Comparison of ENCODE assay signal across 15 cellular contexts in the genomic region with DNA sequence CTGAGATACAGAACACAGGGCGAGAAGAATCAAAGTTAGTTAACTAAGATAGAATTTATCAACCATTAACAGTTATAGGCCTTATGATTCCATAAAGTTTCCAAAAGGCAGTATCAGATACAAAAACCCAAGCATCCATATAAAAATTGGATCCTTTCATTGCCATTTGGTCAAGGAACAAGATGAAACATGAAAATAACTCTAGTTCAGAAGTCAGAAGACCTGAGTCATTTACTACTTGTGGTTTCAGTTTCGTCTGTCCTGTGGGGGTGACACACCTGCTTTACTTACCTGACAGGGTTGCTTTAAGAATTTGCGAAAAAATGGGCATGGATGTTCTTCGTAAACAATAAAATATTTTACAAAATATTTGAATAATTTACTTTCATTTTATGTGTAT.
DNase-seq lines count a peak whose midpoint lies in the region; ATAC-seq and TF ChIP-seq lines count a peak whose summit lies in the region.
"Had no signal": no experiment of that assay in that cellular context is flagged by ENCODE, and none has a peak within 500 bp of the region (broad histone marks: within the 10 kb centered on the region; RNA-seq: fewer than 3 reads in every experiment).

No MANE protein-coding gene starts in this region.

- no peak overlapping the region for H3K4me3 ChIP-seq in PC-3 (ENCODE audit: low read length)
- H3K4me3 ChIP-seq: colonic mucosa had no signal

- no peaks in the 10 kb centered on the region for H3K36me3 ChIP-seq in PC-3 (ENCODE audit: low read depth, low read length)
- H3K36me3 ChIP-seq: BE2C, colonic mucosa had no signal

- H3K27me3 ChIP-seq in PC-3 (ENCODE audit: low read length), result no peaks in the 10 kb centered on the region
- H3K27me3 ChIP-seq: BE2C, colonic mucosa had no signal

- DNase-seq in PC-3, result peak; percentile 43
- DNase-seq in T-helper 17 cell, result no peak
- DNase-seq in nephron progenitor cell, result no peak
- no peak for DNase-seq in SIG-M5 (lab: John Stamatoyannopoulos, UW)
- DNase-seq in NCI-H226, result no peak
- DNase-seq: activated CD4-positive, alpha-beta memory T cell treated with anti-CD3 and anti-CD28 coated beads for 36 hours; BE2C; colonic mucosa; foreskin melanocyte; occipital lobe; stimulated activated CD4-positive, alpha-beta T cell treated with anti-CD3 and anti-CD28 coated beads, Interleukin-1b, Interleukin-23, amount 100 ng/mL, for 48 hours had no signal

- no peaks in the 10 kb centered on the region for H3K79me2 ChIP-seq in PC-3 (ENCODE audit: low read length)

- no peak overlapping the region for H3K27ac Mint-ChIP-seq in T-helper 17 cell
- no peak overlapping the region for H3K27ac Mint-ChIP-seq in nephron progenitor cell
- H3K27ac Mint-ChIP-seq: activated CD4-positive, alpha-beta memory T cell treated with anti-CD3 and anti-CD28 coated beads for 36 hours; activated naive CD4-positive, alpha-beta T cell treated with anti-CD3 and anti-CD28 coated beads, Interleukin-2, amount 50 U/mL, for 24 hours had no signal

- no peak for TF ChIP-seq CTCF in PC-3 (conservative IDR thresholded peaks at IDR 0.05; ENCODE audit: low read depth, low read length)
- TF ChIP-seq CTCF in nephron progenitor cell (IDR thresholded peaks at IDR 0.05), result no peak

- BruUV-seq in PC-3 (replicated peaks; lab: Mats Ljungman, UMichigan), result no TSS peak

- H3K4me1 ChIP-seq in PC-3 (ENCODE audit: insufficient read depth, low read length), result 0 out of 2 replicates have a peak, but pooled peaks cover 3% of the 10 kb centered on the region
- H3K4me1 ChIP-seq: BE2C, colonic mucosa had no signal

- H3K4me2 ChIP-seq in PC-3 (ENCODE audit: low read length), result no peak overlapping the region; the same call in 1 of the 2 replicates

- intact Hi-C loops in PC-3 (cut with micrococcal nuclease), result no loop called here

- H3K27me3 Mint-ChIP-seq in T-helper 17 cell (no peaks in the 10 kb centered on the region), nephron progenitor cell (ENCODE audit: low read depth, poor library complexity) (no peaks in the 10 kb centered on the region)
- H3K27me3 Mint-ChIP-seq: activated CD4-positive, alpha-beta memory T cell treated with anti-CD3 and anti-CD28 coated beads for 36 hours had no signal

- H3K9me3 Mint-ChIP-seq in nephron progenitor cell, result no peaks in the 10 kb centered on the region
- H3K9me3 Mint-ChIP-seq: activated CD4-positive, alpha-beta memory T cell treated with anti-CD3 and anti-CD28 coated beads for 36 hours; activated naive CD4-positive, alpha-beta T cell treated with anti-CD3 and anti-CD28 coated beads, Interleukin-2, amount 50 U/mL, for 24 hours had no signal

- H3K9me2 ChIP-seq in PC-3 (replicated peaks; ENCODE audit: low read length), result no peaks in the 10 kb centered on the region

- no peaks in the 10 kb centered on the region for H3K9me3 ChIP-seq in PC-3 (ENCODE audit: low read length)
- no peaks in the 10 kb centered on the region for H3K9me3 ChIP-seq in T-helper 17 cell (ENCODE audit: control insufficient read depth, low read length, poor library complexity, severe bottlenecking)
- H3K9me3 ChIP-seq: BE2C, colonic mucosa had no signal

- H3K36me3 Mint-ChIP-seq in T-helper 17 cell (ENCODE audit: low read depth), result no peaks in the 10 kb centered on the region
- H3K36me3 Mint-ChIP-seq in nephron progenitor cell (ENCODE audit: low read depth), result no peaks in the 10 kb centered on the region
- H3K36me3 Mint-ChIP-seq: activated CD4-positive, alpha-beta memory T cell treated with anti-CD3 and anti-CD28 coated beads for 36 hours had no signal

- no peaks in the 10 kb centered on the region for H3F3A ChIP-seq in PC-3 (ENCODE audit: low read length, unreplicated experiment)

- H4K20me1 ChIP-seq in PC-3 (ENCODE audit: low read length), result no peaks in the 10 kb centered on the region

- no peak overlapping the region for H2AFZ ChIP-seq in PC-3 (ENCODE audit: low read length)

- H3K27ac ChIP-seq in PC-3 (ENCODE audit: low read length), result no peak overlapping the region
- H3K27ac ChIP-seq: colonic mucosa had no signal

- POLR2A ChIA-PET in PC-3 (lab: Charles Lee; ENCODE audit: unreplicated experiment), result no interaction called here

- CTCF ChIA-PET in PC-3 (lab: Charles Lee), result no interaction called here

- no peak overlapping the region for H3K4me3 Mint-ChIP-seq in T-helper 17 cell
- H3K4me3 Mint-ChIP-seq in nephron progenitor cell, result no peak overlapping the region
- H3K4me3 Mint-ChIP-seq: activated CD4-positive, alpha-beta memory T cell treated with anti-CD3 and anti-CD28 coated beads for 36 hours; activated naive CD4-positive, alpha-beta T cell treated with anti-CD3 and anti-CD28 coated beads, Interleukin-2, amount 50 U/mL, for 24 hours had no signal

- H3K4me1 Mint-ChIP-seq in T-helper 17 cell (no peaks in the 10 kb centered on the region), nephron progenitor cell (no peaks in the 10 kb centered on the region)
- H3K4me1 Mint-ChIP-seq: activated naive CD4-positive, alpha-beta T cell treated with anti-CD3 and anti-CD28 coated beads, Interleukin-2, amount 50 U/mL, for 24 hours had no signal

- ATAC-seq in GM18868 (IDR thresholded peaks at IDR 0.05; ENCODE audit: unreplicated experiment) (peak; percentile 55), GM21528 (IDR thresholded peaks at IDR 0.05; ENCODE audit: low FRiP score, unreplicated experiment) (peak; percentile 70), HG03064 (IDR thresholded peaks at IDR 0.05; ENCODE audit: low read depth, unreplicated experiment) (peak; percentile 65), PC-3 (no peak), T-helper 17 cell (no peak)

- H3K9ac ChIP-seq in PC-3 (ENCODE audit: low read length), result no peak overlapping the region

Comparison
In these comparisons a context has a peak if more than half of its experiments do, and no peak if none do; other contexts are left out.
1. ATAC-seq: peak in GM18868 (single experiment), GM21528 (single experiment) and HG03064 (single experiment); none in PC-3 (single experiment) and T-helper 17 cell (single experiment).